1 cellular context compared by ENCODE assay signal in the genomic region with DNA sequence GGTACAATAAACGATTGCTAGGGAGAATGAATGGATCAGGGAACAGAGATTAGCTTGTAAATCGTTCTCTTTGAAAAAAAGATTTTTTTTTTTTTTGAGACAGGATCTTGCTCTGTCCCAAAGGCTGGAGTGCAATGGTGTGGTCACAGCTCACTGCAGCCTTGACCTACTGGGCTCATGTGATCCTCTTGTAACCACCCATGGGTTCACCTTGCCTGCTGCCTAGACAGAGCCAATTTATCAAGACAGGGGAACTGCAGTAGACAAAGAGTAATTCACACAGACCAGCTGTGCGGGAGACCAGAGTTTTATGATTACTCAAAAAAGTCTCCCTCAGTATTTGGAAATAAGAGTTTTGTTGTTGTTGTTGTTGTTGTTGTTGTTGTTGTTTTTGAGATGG.
TF ChIP-seq lines count a peak whose summit lies in the region.

No MANE protein-coding gene starts in this region.

TF ChIP-seq in GM12878, 131 proteins besides CTCF, POLR2A, EP300 and RAD21:
- TF ChIP-seq, protein P1, sequence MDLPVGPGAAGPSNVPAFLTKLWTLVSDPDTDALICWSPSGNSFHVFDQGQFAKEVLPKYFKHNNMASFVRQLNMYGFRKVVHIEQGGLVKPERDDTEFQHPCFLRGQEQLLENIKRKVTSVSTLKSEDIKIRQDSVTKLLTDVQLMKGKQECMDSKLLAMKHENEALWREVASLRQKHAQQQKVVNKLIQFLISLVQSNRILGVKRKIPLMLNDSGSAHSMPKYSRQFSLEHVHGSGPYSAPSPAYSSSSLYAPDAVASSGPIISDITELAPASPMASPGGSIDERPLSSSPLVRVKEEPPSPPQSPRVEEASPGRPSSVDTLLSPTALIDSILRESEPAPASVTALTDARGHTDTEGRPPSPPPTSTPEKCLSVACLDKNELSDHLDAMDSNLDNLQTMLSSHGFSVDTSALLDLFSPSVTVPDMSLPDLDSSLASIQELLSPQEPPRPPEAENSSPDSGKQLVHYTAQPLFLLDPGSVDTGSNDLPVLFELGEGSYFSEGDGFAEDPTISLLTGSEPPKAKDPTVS (IDR thresholded peaks at IDR 0.05; ENCODE audit: low read depth, low read length), result no peak
- TF ChIP-seq, protein P2, sequence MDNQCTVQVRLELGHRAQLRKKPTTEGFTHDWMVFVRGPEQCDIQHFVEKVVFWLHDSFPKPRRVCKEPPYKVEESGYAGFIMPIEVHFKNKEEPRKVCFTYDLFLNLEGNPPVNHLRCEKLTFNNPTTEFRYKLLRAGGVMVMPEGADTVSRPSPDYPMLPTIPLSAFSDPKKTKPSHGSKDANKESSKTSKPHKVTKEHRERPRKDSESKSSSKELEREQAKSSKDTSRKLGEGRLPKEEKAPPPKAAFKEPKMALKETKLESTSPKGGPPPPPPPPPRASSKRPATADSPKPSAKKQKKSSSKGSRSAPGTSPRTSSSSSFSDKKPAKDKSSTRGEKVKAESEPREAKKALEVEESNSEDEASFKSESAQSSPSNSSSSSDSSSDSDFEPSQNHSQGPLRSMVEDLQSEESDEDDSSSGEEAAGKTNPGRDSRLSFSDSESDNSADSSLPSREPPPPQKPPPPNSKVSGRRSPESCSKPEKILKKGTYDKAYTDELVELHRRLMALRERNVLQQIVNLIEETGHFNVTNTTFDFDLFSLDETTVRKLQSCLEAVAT (IDR thresholded peaks at IDR 0.05), result peak; percentile 50; the same call in 1 of the 2 replicates
- no peak for TF ChIP-seq CEBPB (IDR thresholded peaks at IDR 0.05; ENCODE audit: borderline replicate concordance in 1 of 2, low read depth in 2 of 2, low read length in 2 of 2)
- TF ChIP-seq KAT2A (conservative IDR thresholded peaks at IDR 0.05; ENCODE audit: control insufficient read depth, low read depth, low read length), result no peak
